8 cellular contexts compared by ENCODE assay signal in genomic region chr5:111254613-111255012, GRCh38. TPM values are rescaled to one million over a fixed set of nuclear protein-coding genes. Genes with fewer than 3 reads are reported as not detected.
A peak's percentile ranks its signal among the peaks of the same experiment; 100 is the strongest.
DNase-seq lines count a peak whose midpoint lies in the region; ATAC-seq and TF ChIP-seq lines count a peak whose summit lies in the region.

No MANE protein-coding gene starts in this region.

- ATAC-seq in HG03439 (IDR thresholded peaks at IDR 0.05; ENCODE audit: unreplicated experiment) = peak; percentile 66
- peak; percentile 28 for ATAC-seq in mucosa of descending colon

- DNase-seq in activated CD4-positive, alpha-beta T cell treated with anti-CD3 and anti-CD28 coated beads for 24 hours (ENCODE audit: low read depth in 2 of 2) = peak; percentile 54 to 71
- no peak for DNase-seq in activated CD4-positive, alpha-beta T cell treated with anti-CD3 and anti-CD28 coated beads for 1 hour
- DNase-seq in activated CD4-positive, alpha-beta T cell treated with anti-CD3 and anti-CD28 coated beads, Interleukin-2, amount 10 ng/mL, durations not matched to agents 24 days and 14 days = peak; percentile 90
- DNase-seq in mucosa of descending colon (no peak), hypothalamus (lab: John Stamatoyannopoulos, UW) (no peak), testis (no peak), 8988T (no peak)

- 93 to 94% methylated on average over 3 of the region's 3 CpGs for WGBS in testis, 2 donors

- no peak overlapping the region for H3K27ac ChIP-seq in testis

- TF ChIP-seq CTCF in mucosa of descending colon (IDR thresholded peaks at IDR 0.05) (no peak), testis (IDR thresholded peaks at IDR 0.05) (no peak)

- no peak for TF ChIP-seq POLR2A in testis (IDR thresholded peaks at IDR 0.05)

- intact Hi-C loops in activated CD4-positive, alpha-beta T cell treated with anti-CD3 and anti-CD28 coated beads, Interleukin-2, amount 10 ng/mL, durations not matched to agents 24 days and 14 days (cut with micrococcal nuclease) = loop anchor here (1.0 to 2.0 kb wide), 9 partner anchors 8 to 258 kb away; partner anchors contain the start of genes STARD4 and WDR36
- intact Hi-C loops in mucosa of descending colon (cut with DNase I, micrococcal nuclease) = no loop called here
- intact Hi-C loops in testis (cut with DNase I; ENCODE audit: low total_unique reads) = no loop called here

- H3K9me3 Mint-ChIP-seq in activated CD4-positive, alpha-beta T cell treated with anti-CD3 and anti-CD28 coated beads, Interleukin-2, amount 10 ng/mL, durations not matched to agents 24 days and 14 days = peaks cover 3% of the 10 kb centered on the region

- H3K4me1 ChIP-seq in mucosa of descending colon (ENCODE audit: low read depth) = no peaks in the 10 kb centered on the region
- H3K4me1 ChIP-seq in testis = no peaks in the 10 kb centered on the region

- peaks cover 39% of the 10 kb centered on the region for H3K36me3 Mint-ChIP-seq in activated CD4-positive, alpha-beta T cell treated with anti-CD3 and anti-CD28 coated beads, Interleukin-2, amount 10 ng/mL, durations not matched to agents 24 days and 14 days (ENCODE audit: low read depth)

- H3K4me3 Mint-ChIP-seq in activated CD4-positive, alpha-beta T cell treated with anti-CD3 and anti-CD28 coated beads, Interleukin-2, amount 10 ng/mL, durations not matched to agents 24 days and 14 days = peak overlapping the region; percentile 39

- no peaks in the 10 kb centered on the region for H3K27me3 Mint-ChIP-seq in activated CD4-positive, alpha-beta T cell treated with anti-CD3 and anti-CD28 coated beads, Interleukin-2, amount 10 ng/mL, durations not matched to agents 24 days and 14 days

- H3K36me3 ChIP-seq in mucosa of descending colon (ENCODE audit: low read depth) (no peaks in the 10 kb centered on the region), testis (ENCODE audit: low read depth, missing control alignments) (no peaks in the 10 kb centered on the region)

- peaks cover 61% of the 10 kb centered on the region for H3K4me1 Mint-ChIP-seq in activated CD4-positive, alpha-beta T cell treated with anti-CD3 and anti-CD28 coated beads, Interleukin-2, amount 10 ng/mL, durations not matched to agents 24 days and 14 days

- no peaks in the 10 kb centered on the region for H3K27me3 ChIP-seq in testis

- no peaks in the 10 kb centered on the region for H3K9me3 ChIP-seq in mucosa of descending colon
- H3K9me3 ChIP-seq in testis = no peaks in the 10 kb centered on the region

- H3K27ac Mint-ChIP-seq in activated CD4-positive, alpha-beta T cell treated with anti-CD3 and anti-CD28 coated beads, Interleukin-2, amount 10 ng/mL, durations not matched to agents 24 days and 14 days = peak overlapping the region; percentile 91

- H3K4me3 ChIP-seq in mucosa of descending colon = no peak overlapping the region
- no peak overlapping the region for H3K4me3 ChIP-seq in testis

RNA-seq across cellular contexts. Expression of gene CAMK4, which starts 30.4 kb away (rescaled TPM):
- 47.7 and 49.5 TPM in 2 replicates for total RNA-seq in activated CD4-positive, alpha-beta T cell treated with anti-CD3 and anti-CD28 coated beads, Interleukin-2, amount 10 ng/mL, durations not matched to agents 24 days and 14 days
- total RNA-seq in mucosa of descending colon = 1 to 10 TPM; 2.0 to 5.5 (median 4.0) TPM
- 10 to 100 TPM; 35.4 to 60.3 TPM for total RNA-seq in testis
- polyA plus RNA-seq in testis (ENCODE audit: insufficient read depth, low read depth, low replicate concordance) = 76.9 TPM

Comparison
In these comparisons a context has a peak if more than half of its experiments do, and no peak if none do; other contexts are left out.
1. DNase-seq: peak in activated CD4-positive, alpha-beta T cell treated with anti-CD3 and anti-CD28 coated beads for 24 hours (2 of 2) and activated CD4-positive, alpha-beta T cell treated with anti-CD3 and anti-CD28 coated beads, Interleukin-2, amount 10 ng/mL, durations not matched to agents 24 days and 14 days (single experiment); none in activated CD4-positive, alpha-beta T cell treated with anti-CD3 and anti-CD28 coated beads for 1 hour (single experiment), mucosa of descending colon (0 of 3), hypothalamus (0 of 51), testis (single experiment) and 8988T (single experiment).